Comparison of ENCODE assay signal across 8 cellular contexts in genomic region chr1:172662464-172663109, GRCh38. TPM values are rescaled to one million over a fixed set of nuclear protein-coding genes. Genes with fewer than 3 reads are reported as not detected.
DNase-seq lines count a peak whose midpoint lies in the region; ATAC-seq and TF ChIP-seq lines count a peak whose summit lies in the region.

No MANE protein-coding gene starts in this region.

- H3F3A ChIP-seq in MM.1S (ENCODE audit: insufficient read depth, low read length), result no peaks in the 10 kb centered on the region

- H3K4me1 ChIP-seq in CD4-positive, alpha-beta memory T cell (ENCODE audit: insufficient read depth, low read length), result peaks cover 59% of the 10 kb centered on the region
- H3K4me1 ChIP-seq in MM.1S (ENCODE audit: low read length), result no peaks in the 10 kb centered on the region

- peaks cover 57 to 81% (median 69%) of the 10 kb centered on the region in 4 donors for H3K4me1 Mint-ChIP-seq in CD4-positive, alpha-beta memory T cell
- peaks cover 80% of the 10 kb centered on the region for H3K4me1 Mint-ChIP-seq in activated CD8-positive, alpha-beta T cell treated with anti-CD3 and anti-CD28 coated beads for 36 hours (ENCODE audit: low read depth)

- H3K4me3 ChIP-seq in CD4-positive, alpha-beta memory T cell (ENCODE audit: low read length in 2 of 2), result peak overlapping the region in 1 of 2 donors; percentile 34
- no peak overlapping the region for H3K4me3 ChIP-seq in MM.1S (ENCODE audit: low read length)

- peaks cover 4% of the 10 kb centered on the region for H3K36me3 ChIP-seq in CD4-positive, alpha-beta memory T cell (ENCODE audit: insufficient read depth, low read length)
- no peaks in the 10 kb centered on the region for H3K36me3 ChIP-seq in MM.1S (replicated peaks; ENCODE audit: insufficient read depth, low read length)

- H3K36me3 Mint-ChIP-seq in CD4-positive, alpha-beta memory T cell, result peaks cover 30 to 40% of the 10 kb centered on the region in 2 donors
- peaks cover 62% of the 10 kb centered on the region for H3K36me3 Mint-ChIP-seq in activated CD8-positive, alpha-beta T cell treated with anti-CD3 and anti-CD28 coated beads for 36 hours (ENCODE audit: low read depth)

- TF ChIP-seq CTCF in MM.1S (IDR thresholded peaks at IDR 0.05; ENCODE audit: low read length), result no peak
- no peak for TF ChIP-seq CTCF in activated CD8-positive, alpha-beta T cell treated with anti-CD3 and anti-CD28 coated beads for 36 hours (IDR thresholded peaks at IDR 0.05)

- H3K27me3 ChIP-seq in CD4-positive, alpha-beta memory T cell (ENCODE audit: insufficient read depth, low read length), result no peaks in the 10 kb centered on the region
- H3K27me3 ChIP-seq in MM.1S (replicated peaks; ENCODE audit: insufficient read depth, low read length), result no peaks in the 10 kb centered on the region

- H3K9me3 Mint-ChIP-seq in CD4-positive, alpha-beta memory T cell, result no peaks in the 10 kb centered on the region
- peaks cover 8% of the 10 kb centered on the region for H3K9me3 Mint-ChIP-seq in activated CD8-positive, alpha-beta T cell treated with anti-CD3 and anti-CD28 coated beads for 36 hours

- POLR2A ChIA-PET in CD4-positive, alpha-beta memory T cell (lab: Charles Lee; ENCODE audit: partially characterized antibody), result interaction anchor here (1.0 to 5.2 kb wide), 11 partner anchors 12 to 921 kb away, joined by 3 to 25 read pairs (median 6); partner anchors contain the start of gene VAMP4
- POLR2A ChIA-PET in activated CD8-positive, alpha-beta T cell treated with anti-CD3 and anti-CD28 coated beads for 36 hours (lab: Charles Lee), result interaction anchor here (0.6 to 1.5 kb wide), 8 partner anchors 8 to 815 kb away, joined by 3 to 5 read pairs (median 4); no protein-coding TSS in a partner anchor

- H3K4me2 ChIP-seq in MM.1S (ENCODE audit: low read depth, low read length), result peak overlapping the region; percentile 2; the same call in 1 of the 2 replicates

- peak overlapping the region; percentile 33 for H3K27ac ChIP-seq in CD4-positive, alpha-beta memory T cell (ENCODE audit: low read depth, low read length)
- no peak overlapping the region for H3K27ac ChIP-seq in MM.1S (ENCODE audit: low read length)

- H3K4me3 Mint-ChIP-seq in CD4-positive, alpha-beta memory T cell, result peak overlapping the region; percentile 79 to 95 (median 88)
- H3K4me3 Mint-ChIP-seq in activated CD8-positive, alpha-beta T cell treated with anti-CD3 and anti-CD28 coated beads for 36 hours, result peak overlapping the region; percentile 79

- intact Hi-C loops in CD4-positive, alpha-beta memory T cell (cut with micrococcal nuclease), result loop anchor here (1.0 to 5.0 kb wide), 4 partner anchors 16 to 37 kb away; no protein-coding TSS in a partner anchor
- intact Hi-C loops in activated CD8-positive, alpha-beta T cell treated with anti-CD3 and anti-CD28 coated beads for 36 hours (cut with micrococcal nuclease), result loop anchor here (1.0 to 5.0 kb wide), 5 partner anchors 8 to 46 kb away; no protein-coding TSS in a partner anchor

- H3K9me2 ChIP-seq in MM.1S (replicated peaks; ENCODE audit: insufficient read depth, low read length), result no peaks in the 10 kb centered on the region

- no peak overlapping the region for H3K9ac ChIP-seq in MM.1S (ENCODE audit: low read length)

- H3K27ac Mint-ChIP-seq in CD4-positive, alpha-beta memory T cell, result peak overlapping the region; percentile 57 to 90 (median 82)
- H3K27ac Mint-ChIP-seq in activated CD8-positive, alpha-beta T cell treated with anti-CD3 and anti-CD28 coated beads for 36 hours, result peak overlapping the region; percentile 85

- H4K20me1 ChIP-seq in MM.1S (ENCODE audit: insufficient read depth, low read length), result no peaks in the 10 kb centered on the region

- H3K79me2 ChIP-seq in MM.1S (ENCODE audit: low read length), result no peaks in the 10 kb centered on the region

- CTCF ChIA-PET in CD4-positive, alpha-beta memory T cell (lab: Charles Lee; ENCODE audit: partially characterized antibody), result interaction anchor here (1.1 to 3.8 kb wide), 3 partner anchors 22 to 57 kb away, joined by 4 to 33 read pairs (median 5); no protein-coding TSS in a partner anchor
- CTCF ChIA-PET in activated CD8-positive, alpha-beta T cell treated with anti-CD3 and anti-CD28 coated beads for 36 hours (lab: Charles Lee), result interaction anchor here (1.0 to 1.7 kb wide), 5 partner anchors 16 to 55 kb away, joined by 3 to 5 read pairs (median 4); no protein-coding TSS in a partner anchor

- DNase-seq in CD4-positive, alpha-beta memory T cell, result peak; percentile 82 to 93 (median 85)
- peak; percentile 70 for DNase-seq in MM.1S
- DNase-seq in activated CD8-positive, alpha-beta T cell treated with anti-CD3 and anti-CD28 coated beads for 36 hours, result peak; percentile 96
- DNase-seq in epidermal melanocyte (ENCODE audit: insufficient read length, low spot score), result peak; percentile 22
- DNase-seq in smooth muscle cell of the brain vasculature (ENCODE audit: low read depth, low spot score), result peak; percentile 29
- DNase-seq in HuH-7.5 (ENCODE audit: low spot score), result no peak

- H3K9me3 ChIP-seq in CD4-positive, alpha-beta memory T cell (ENCODE audit: control insufficient read depth in 1 of 2, low read length in 2 of 2), result no peaks in the 10 kb centered on the region
- H3K9me3 ChIP-seq in MM.1S (replicated peaks; ENCODE audit: insufficient read depth, low read length), result no peaks in the 10 kb centered on the region

- no peak overlapping the region; the same call in 1 of the 2 replicates for H2AFZ ChIP-seq in MM.1S (ENCODE audit: low read length)

- H3K27me3 Mint-ChIP-seq in CD4-positive, alpha-beta memory T cell, result no peaks in the 10 kb centered on the region
- peaks cover 8% of the 10 kb centered on the region for H3K27me3 Mint-ChIP-seq in activated CD8-positive, alpha-beta T cell treated with anti-CD3 and anti-CD28 coated beads for 36 hours

- ATAC-seq in GM21576 (IDR thresholded peaks at IDR 0.05; ENCODE audit: unreplicated experiment) (peak; percentile 81), GM18517 (IDR thresholded peaks at IDR 0.05; ENCODE audit: unreplicated experiment) (no peak)
- ATAC-seq in activated CD8-positive, alpha-beta T cell treated with anti-CD3 and anti-CD28 coated beads for 36 hours, result peak; percentile 75

RNA-seq across cellular contexts. Expression of gene FASLG, which starts 3.7 kb away (rescaled TPM):
- total RNA-seq in CD4-positive, alpha-beta memory T cell, result 1 to 10 TPM; 4.3 to 4.9 TPM
- polyA plus RNA-seq in CD4-positive, alpha-beta memory T cell, result 1 to 10 TPM in 1 of 2 donors, under 1 TPM in 1; 0.81 to 2.5 TPM
- 1 to 10 TPM; 7.0 to 8.4 TPM for total RNA-seq in activated CD8-positive, alpha-beta T cell treated with anti-CD3 and anti-CD28 coated beads for 36 hours
